In genomic region chr3:55164191-55164590, GRCh38 we compare ENCODE assay signal across 26 cellular contexts.
"Had no signal": no experiment of that assay in that cellular context is flagged by ENCODE, and none has a peak within 500 bp of the region (broad histone marks: within the 10 kb centered on the region; RNA-seq: fewer than 3 reads in every experiment).

No MANE protein-coding gene starts in this region.

- H3K4me3 ChIP-seq: gastrocnemius medialis, left ventricle myocardium inferior, lung, psoas muscle, right atrium auricular region, testis, transverse colon had no signal

- H3K4me1 Mint-ChIP-seq: activated CD4-positive, alpha-beta memory T cell treated with anti-CD3 and anti-CD28 coated beads, Interleukin-2, amount 10 ng/mL, durations not matched to agents 7 days and 5 days; activated CD4-positive, alpha-beta T cell treated with anti-CD3 and anti-CD28 coated beads, Interleukin-2, amount 10 ng/mL, durations not matched to agents 24 days and 14 days; activated naive CD4-positive, alpha-beta T cell treated with anti-CD3 and anti-CD28 coated beads, Interleukin-2, amount 50 U/mL, for 24 hours; activated T-helper 17 cell treated with anti-CD3 and anti-CD28 coated beads, Interleukin-2, amount 50 U/mL, for 72 hours; naive B cell had no signal

- ATAC-seq: activated T-helper 17 cell treated with anti-CD3 and anti-CD28 coated beads, Interleukin-2, amount 50 U/mL, for 72 hours; gastrocnemius medialis; psoas muscle; stimulated activated naive CD8-positive, alpha-beta T cell treated with anti-CD3 and anti-CD28 coated beads, Interleukin-15, Interleukin-2, amounts not matched to agents 100 U/mL and 50 U/mL, for 24 hours had no signal

- H3K27ac Mint-ChIP-seq: activated CD4-positive, alpha-beta memory T cell treated with anti-CD3 and anti-CD28 coated beads, Interleukin-2, amount 10 ng/mL, durations not matched to agents 7 days and 5 days; activated CD4-positive, alpha-beta T cell treated with anti-CD3 and anti-CD28 coated beads, Interleukin-2, amount 10 ng/mL, durations not matched to agents 24 days and 14 days; activated naive CD4-positive, alpha-beta T cell treated with anti-CD3 and anti-CD28 coated beads, Interleukin-2, amount 50 U/mL, for 24 hours; activated T-cell treated with anti-CD3 and anti-CD28 coated beads, Interleukin-2, amount 50 U/mL, for 24 hours; activated T-helper 17 cell treated with anti-CD3 and anti-CD28 coated beads, Interleukin-2, amount 50 U/mL, for 72 hours had no signal

- H3K36me3 Mint-ChIP-seq: activated naive CD4-positive, alpha-beta T cell treated with anti-CD3 and anti-CD28 coated beads, Interleukin-2, amount 50 U/mL, for 24 hours; naive B cell had no signal

- H3K27me3 Mint-ChIP-seq: activated CD4-positive, alpha-beta memory T cell treated with anti-CD3 and anti-CD28 coated beads, Interleukin-2, amount 10 ng/mL, durations not matched to agents 7 days and 5 days; activated CD4-positive, alpha-beta T cell treated with anti-CD3 and anti-CD28 coated beads, Interleukin-2, amount 10 ng/mL, durations not matched to agents 24 days and 14 days; activated naive CD4-positive, alpha-beta T cell treated with anti-CD3 and anti-CD28 coated beads, Interleukin-2, amount 50 U/mL, for 24 hours; activated T-cell treated with anti-CD3 and anti-CD28 coated beads, Interleukin-2, amount 50 U/mL, for 24 hours; activated T-helper 17 cell treated with anti-CD3 and anti-CD28 coated beads, Interleukin-2, amount 50 U/mL, for 72 hours had no signal

- H3K9me3 ChIP-seq: gastrocnemius medialis, left ventricle myocardium inferior, psoas muscle, right atrium auricular region, testis, transverse colon had no signal

- DNase-seq: activated CD4-positive, alpha-beta memory T cell treated with anti-CD3 and anti-CD28 coated beads, Interleukin-2, amount 10 ng/mL, durations not matched to agents 7 days and 5 days; activated CD4-positive, alpha-beta T cell treated with anti-CD3 and anti-CD28 coated beads, Interleukin-2, amount 10 ng/mL, durations not matched to agents 24 days and 14 days; activated CD4-positive, CD25-positive, alpha-beta regulatory T cell treated with anti-CD3 and anti-CD28 coated beads, Interleukin-2, amount 50 U/mL, for 72 hours; activated CD8-positive, alpha-beta memory T cell treated with anti-CD3 and anti-CD28 coated beads, Interleukin-2, amount 50 U/mL, for 48 hours; activated T-cell treated with anti-CD3 and anti-CD28 coated beads, Interleukin-2, amount 50 U/mL, for 24 hours; aorta; caudate nucleus; gastrocnemius medialis; glutamatergic neuron; islet precursor cell; left ventricle myocardium inferior; naive B cell; nucleus accumbens; psoas muscle; stimulated activated CD4-positive, alpha-beta T cell treated with anti-CD3 and anti-CD28 coated beads, Interleukin-4, amount 100 ng/mL, for 1 hour; stimulated activated naive CD8-positive, alpha-beta T cell treated with anti-CD3 and anti-CD28 coated beads, Interleukin-15, Interleukin-2, amounts not matched to agents 100 U/mL and 50 U/mL, for 24 hours; T-helper 9 cell; testis; transverse colon had no signal

- FAIRE-seq: endothelial cell of umbilical vein, TTC549 had no signal

- H3K4me3 Mint-ChIP-seq: activated CD4-positive, alpha-beta memory T cell treated with anti-CD3 and anti-CD28 coated beads, Interleukin-2, amount 10 ng/mL, durations not matched to agents 7 days and 5 days; activated CD4-positive, alpha-beta T cell treated with anti-CD3 and anti-CD28 coated beads, Interleukin-2, amount 10 ng/mL, durations not matched to agents 24 days and 14 days; activated naive CD4-positive, alpha-beta T cell treated with anti-CD3 and anti-CD28 coated beads, Interleukin-2, amount 50 U/mL, for 24 hours; activated T-cell treated with anti-CD3 and anti-CD28 coated beads, Interleukin-2, amount 50 U/mL, for 24 hours; activated T-helper 17 cell treated with anti-CD3 and anti-CD28 coated beads, Interleukin-2, amount 50 U/mL, for 72 hours; naive B cell; neural crest cell had no signal
